ENCODE assay signal across 11 cellular contexts in the genomic region with DNA sequence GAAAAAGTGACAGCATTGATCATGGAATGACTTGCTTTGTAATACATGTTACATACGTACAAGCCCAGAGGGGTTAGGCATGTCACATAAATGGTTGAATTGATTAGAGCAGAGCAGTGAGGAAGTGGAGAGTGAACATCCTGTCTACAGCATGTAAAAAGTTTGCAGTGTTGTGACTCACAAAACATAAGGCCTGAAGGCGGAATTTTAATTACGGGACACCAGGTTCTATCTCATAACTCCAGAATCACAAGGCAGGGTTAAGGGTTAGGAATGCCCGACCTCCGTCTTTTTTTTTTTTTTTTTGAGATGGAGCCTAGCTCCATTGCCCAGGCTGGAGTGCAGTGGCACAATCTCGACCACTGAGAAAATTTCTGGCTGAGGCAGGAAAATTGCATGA.
"Had no signal": no experiment of that assay in that cellular context is flagged by ENCODE, and none has a peak within 500 bp of the region (broad histone marks: within the 10 kb centered on the region; RNA-seq: fewer than 3 reads in every experiment).

No MANE protein-coding gene starts in this region.

- FAIRE-seq: H1, H54 had no signal

- H3K4me1 ChIP-seq: HAP-1 had no signal

- H3K4me3 ChIP-seq: GM23248, GM23338, HAP-1 had no signal

- H3K9ac ChIP-seq: GM23248 had no signal

- DNase-seq: GM23248, GOT3, H7, H9, HCEC 1CT, HFFc6 had no signal

- H3K27ac ChIP-seq: GM23248 had no signal

- ATAC-seq: GM23338, HCT116 had no signal

- H3K9me3 ChIP-seq: HAP-1 had no signal

- H2AFZ ChIP-seq: GM23248, GM23338 had no signal

- H3K4me2 ChIP-seq: GM23338 had no signal

- H3K36me3 ChIP-seq: HAP-1 had no signal
